Comparison of ENCODE assay signal across 26 cellular contexts in the genomic region with DNA sequence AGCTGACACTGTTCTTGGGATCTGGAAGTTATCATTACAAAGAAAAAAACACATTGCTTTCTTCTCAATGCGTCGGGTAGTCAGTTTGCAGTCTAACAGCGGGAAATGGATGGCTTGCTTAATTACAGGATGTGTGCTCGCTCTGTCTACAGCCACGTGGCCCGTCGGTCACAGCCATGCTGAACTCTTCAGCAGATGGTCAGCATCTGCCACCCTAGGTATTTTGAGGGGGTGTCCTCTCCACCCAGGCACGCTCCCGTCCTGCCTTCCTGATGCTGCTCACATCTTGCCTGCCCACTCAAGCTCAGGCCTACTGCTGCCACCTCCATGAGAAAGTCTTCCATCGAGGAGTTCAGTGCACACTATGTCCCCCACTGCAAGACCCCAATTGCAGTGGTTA. TPM values are rescaled to one million over a fixed set of nuclear protein-coding genes. Genes with fewer than 3 reads are reported as not detected.
DNase-seq lines count a peak whose midpoint lies in the region; ATAC-seq and TF ChIP-seq lines count a peak whose summit lies in the region.
"Had no signal": no experiment of that assay in that cellular context is flagged by ENCODE, and none has a peak within 500 bp of the region (broad histone marks: within the 10 kb centered on the region; RNA-seq: fewer than 3 reads in every experiment).

No MANE protein-coding gene starts in this region.

- no peaks in the 10 kb centered on the region for H3K27me3 ChIP-seq in ascending aorta
- peaks cover 0 to 5% (median 0%) of the 10 kb centered on the region in 7 donors for H3K27me3 ChIP-seq in heart right ventricle
- H3K27me3 ChIP-seq: MG63 had no signal

- TF ChIP-seq CTCF in ascending aorta (IDR thresholded peaks at IDR 0.05) (no peak), heart right ventricle (IDR thresholded peaks at IDR 0.05) (no peak)

- peaks cover 61% of the 10 kb centered on the region for H3K4me1 Mint-ChIP-seq in activated CD4-positive, alpha-beta T cell treated with anti-CD3 and anti-CD28 coated beads, Interleukin-2, amount 10 ng/mL, durations not matched to agents 7 days and 5 days
- H3K4me1 Mint-ChIP-seq in stimulated activated effector memory CD8-positive, alpha-beta T cell treated with anti-CD3 and anti-CD28 coated beads, Interleukin-12 subunit alpha, Interleukin-12 subunit beta, amount 100 ng/mL, for 72 hours = peaks cover 35% of the 10 kb centered on the region

- no peaks in the 10 kb centered on the region for H3K27me3 Mint-ChIP-seq in activated CD4-positive, alpha-beta T cell treated with anti-CD3 and anti-CD28 coated beads, Interleukin-2, amount 10 ng/mL, durations not matched to agents 7 days and 5 days
- H3K27me3 Mint-ChIP-seq: central memory CD8-positive, alpha-beta T cell had no signal

- H3K36me3 ChIP-seq in ascending aorta (no peaks in the 10 kb centered on the region), heart right ventricle (no peaks in the 10 kb centered on the region)
- H3K36me3 ChIP-seq: MG63, suprapubic skin had no signal

- DNase-seq in activated CD4-positive, alpha-beta T cell treated with anti-CD3 and anti-CD28 coated beads, Interleukin-2, amount 10 ng/mL, durations not matched to agents 7 days and 5 days = no peak
- DNase-seq in activated CD4-positive, alpha-beta T cell treated with anti-CD3 and anti-CD28 coated beads, Interleukin-2, amount 50 U/mL, for 48 hours = no peak
- DNase-seq in NCI-H146 treated with DMSO at 0.1 percent for 48 hours (lab: John Stamatoyannopoulos, UW; ENCODE audit: unreplicated experiment) (peak; percentile 27), epidermal melanocyte (ENCODE audit: insufficient read length, low spot score) (peak; percentile 36), NCI-H1436 treated with DMSO at 0.1 percent for 48 hours (lab: John Stamatoyannopoulos, UW) (no peak), ascending aorta (ENCODE audit: low spot score in 2 of 2) (no peak), heart right ventricle (no peak)
- no peak for DNase-seq in stimulated activated effector memory CD8-positive, alpha-beta T cell treated with anti-CD3 and anti-CD28 coated beads, Interleukin-12 subunit alpha, Interleukin-12 subunit beta, amount 100 ng/mL, for 72 hours (ENCODE audit: low spot score in 2 of 2)
- DNase-seq: activated naive CD4-positive, alpha-beta T cell; activated T-cell treated with anti-CD3 and anti-CD28 coated beads, Interleukin-2, amount 50 U/mL, for 1 hour; C1 segment of cervical spinal cord; GDM1; IMR-90; MG63; NCI-H187 had no signal

- CTCF ChIA-PET in activated CD4-positive, alpha-beta T cell treated with anti-CD3 and anti-CD28 coated beads, Interleukin-2, amount 10 ng/mL, durations not matched to agents 7 days and 5 days (lab: Charles Lee) = no interaction called here

- 45 to 57% methylated on average over 10 of the region's 10 CpGs for WGBS in heart right ventricle, 2 donors

- no peak overlapping the region for H3K4me3 ChIP-seq in ascending aorta
- H3K4me3 ChIP-seq in heart right ventricle = no peak overlapping the region
- H3K4me3 ChIP-seq: MG63, suprapubic skin had no signal

- H3K27ac ChIP-seq in ascending aorta (no peak overlapping the region), heart right ventricle (no peak overlapping the region)
- H3K27ac ChIP-seq: HL-60, suprapubic skin had no signal

- no peaks in the 10 kb centered on the region for H3K4me1 ChIP-seq in ascending aorta
- H3K4me1 ChIP-seq in heart right ventricle = no peaks in the 10 kb centered on the region
- H3K4me1 ChIP-seq: suprapubic skin had no signal

- peak overlapping the region; percentile 7 for H3K27ac Mint-ChIP-seq in activated CD4-positive, alpha-beta T cell treated with anti-CD3 and anti-CD28 coated beads, Interleukin-2, amount 10 ng/mL, durations not matched to agents 7 days and 5 days
- peak overlapping the region; percentile 68 for H3K27ac Mint-ChIP-seq in stimulated activated effector memory CD8-positive, alpha-beta T cell treated with anti-CD3 and anti-CD28 coated beads, Interleukin-12 subunit alpha, Interleukin-12 subunit beta, amount 100 ng/mL, for 72 hours

- H3K9me3 ChIP-seq in ascending aorta (no peaks in the 10 kb centered on the region), heart right ventricle (no peaks in the 10 kb centered on the region)
- H3K9me3 ChIP-seq: MG63, suprapubic skin had no signal

- ATAC-seq in stimulated activated effector memory CD8-positive, alpha-beta T cell treated with anti-CD3 and anti-CD28 coated beads, Interleukin-12 subunit alpha, Interleukin-12 subunit beta, amount 100 ng/mL, for 72 hours = no peak
- ATAC-seq in heart right ventricle = no peak
- ATAC-seq: Right ventricle myocardium inferior, sciatic nerve had no signal

- H3K4me3 Mint-ChIP-seq in activated CD4-positive, alpha-beta T cell treated with anti-CD3 and anti-CD28 coated beads, Interleukin-2, amount 10 ng/mL, durations not matched to agents 7 days and 5 days = no peak overlapping the region
- H3K4me3 Mint-ChIP-seq in stimulated activated effector memory CD8-positive, alpha-beta T cell treated with anti-CD3 and anti-CD28 coated beads, Interleukin-12 subunit alpha, Interleukin-12 subunit beta, amount 100 ng/mL, for 72 hours = no peak overlapping the region
- H3K4me3 Mint-ChIP-seq: central memory CD8-positive, alpha-beta T cell had no signal

- peaks cover 9% of the 10 kb centered on the region for H3K36me3 Mint-ChIP-seq in activated CD4-positive, alpha-beta T cell treated with anti-CD3 and anti-CD28 coated beads, Interleukin-2, amount 10 ng/mL, durations not matched to agents 7 days and 5 days (ENCODE audit: low read depth)
- no peaks in the 10 kb centered on the region for H3K36me3 Mint-ChIP-seq in stimulated activated effector memory CD8-positive, alpha-beta T cell treated with anti-CD3 and anti-CD28 coated beads, Interleukin-12 subunit alpha, Interleukin-12 subunit beta, amount 100 ng/mL, for 72 hours

- POLR2A ChIA-PET in activated CD4-positive, alpha-beta T cell treated with anti-CD3 and anti-CD28 coated beads, Interleukin-2, amount 10 ng/mL, durations not matched to agents 7 days and 5 days (lab: Charles Lee) = no interaction called here

- intact Hi-C loops in ascending aorta (cut with DNase I) = no loop called here
- intact Hi-C loops in heart right ventricle (cut with DNase I) = loop anchor here in 4 of 10 donors (10.0 kb wide), 1 partner anchor 107 kb away; no protein-coding TSS in a partner anchor

- no peaks in the 10 kb centered on the region for H3K9me3 Mint-ChIP-seq in activated CD4-positive, alpha-beta T cell treated with anti-CD3 and anti-CD28 coated beads, Interleukin-2, amount 10 ng/mL, durations not matched to agents 7 days and 5 days
- H3K9me3 Mint-ChIP-seq in stimulated activated effector memory CD8-positive, alpha-beta T cell treated with anti-CD3 and anti-CD28 coated beads, Interleukin-12 subunit alpha, Interleukin-12 subunit beta, amount 100 ng/mL, for 72 hours = no peaks in the 10 kb centered on the region
- H3K9me3 Mint-ChIP-seq: central memory CD8-positive, alpha-beta T cell had no signal

RNA-seq across cellular contexts. Expression of a gene that starts 20.3 kb away (rescaled TPM):
- total RNA-seq in activated CD4-positive, alpha-beta T cell treated with anti-CD3 and anti-CD28 coated beads, Interleukin-2, amount 10 ng/mL, durations not matched to agents 7 days and 5 days = 1 to 10 TPM; 1.3 to 2.5 TPM
- 51.8 TPM for total RNA-seq in ascending aorta
- 10 to 100 TPM; 12.3 to 57.3 (median 26.9) TPM for total RNA-seq in heart right ventricle
- 10 to 100 TPM; 14.2 to 56.3 TPM for polyA plus RNA-seq in heart right ventricle
- total RNA-seq: kidney epithelial cell had no signal

RNA-seq across cellular contexts. Expression of a gene that starts 39.6 kb away (rescaled TPM):
- 1 to 10 TPM; 1.3 to 1.8 TPM for total RNA-seq in activated CD4-positive, alpha-beta T cell treated with anti-CD3 and anti-CD28 coated beads, Interleukin-2, amount 10 ng/mL, durations not matched to agents 7 days and 5 days
- total RNA-seq in ascending aorta (6.0 TPM), heart right ventricle (1 to 10 TPM; 2.1 to 5.4 (median 3.2) TPM)
- 1 to 10 TPM; 1.9 to 2.4 TPM for polyA plus RNA-seq in heart right ventricle

RNA-seq across cellular contexts. Expression of a gene that starts 49.4 kb away (rescaled TPM):
- not detected for total RNA-seq in activated CD4-positive, alpha-beta T cell treated with anti-CD3 and anti-CD28 coated beads, Interleukin-2, amount 10 ng/mL, durations not matched to agents 7 days and 5 days
- 3.1 TPM for total RNA-seq in ascending aorta
- total RNA-seq in heart right ventricle = 1 to 10 TPM in 1 of 10 donors, under 1 TPM in 8, not detected in 1; 0.07 to 1.0 (median 0.28) TPM
- 1 to 10 TPM in 1 of 2 donors, under 1 TPM in 1; 0.10 to 1.2 TPM for polyA plus RNA-seq in heart right ventricle
- total RNA-seq: epithelial cell of proximal tubule; IMR-90; kidney epithelial cell; OCI-LY7; osteocyte; T-helper 1 cell treated with Interleukin-12 subunit alpha and Interleukin-12 subunit beta and Interleukin-4 antibody, amounts not matched to agents 30 ng/mL and 1 ng/mL, for 36 hours had no signal
- polyA plus RNA-seq: aorta, IMR-90 had no signal

Comparison
In these comparisons a context has a peak if more than half of its experiments do, and no peak if none do; other contexts are left out.
1. DNase-seq: peak in NCI-H146 treated with DMSO at 0.1 percent for 48 hours (single experiment) and epidermal melanocyte (single experiment); none in activated CD4-positive, alpha-beta T cell treated with anti-CD3 and anti-CD28 coated beads, Interleukin-2, amount 10 ng/mL, durations not matched to agents 7 days and 5 days (single experiment), activated CD4-positive, alpha-beta T cell treated with anti-CD3 and anti-CD28 coated beads, Interleukin-2, amount 50 U/mL, for 48 hours (0 of 2), stimulated activated effector memory CD8-positive, alpha-beta T cell treated with anti-CD3 and anti-CD28 coated beads, Interleukin-12 subunit alpha, Interleukin-12 subunit beta, amount 100 ng/mL, for 72 hours (0 of 2), NCI-H1436 treated with DMSO at 0.1 percent for 48 hours (single experiment), ascending aorta (0 of 2) and heart right ventricle (0 of 2).